ENCODE assay signal across 14 cellular contexts in the genomic region with DNA sequence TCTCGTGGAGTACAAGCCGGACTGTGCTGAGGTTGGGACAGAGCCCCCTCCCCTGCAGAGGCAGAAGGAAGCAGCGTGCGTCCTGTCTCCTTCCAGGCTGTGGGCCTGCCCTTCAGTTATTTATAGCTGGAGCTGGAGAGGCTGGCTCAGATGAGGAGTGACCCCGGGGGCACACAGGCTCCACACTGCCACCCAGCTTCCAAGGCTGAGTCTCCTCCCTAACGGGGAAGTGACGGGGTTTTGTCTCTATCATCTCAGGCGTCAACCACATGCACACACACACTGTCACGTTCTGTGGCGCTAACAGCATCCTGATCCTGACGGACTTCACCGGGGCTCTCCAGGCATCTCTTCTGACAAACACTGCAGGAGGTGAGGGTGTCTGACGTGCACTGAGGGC. TPM values are rescaled to one million over a fixed set of nuclear protein-coding genes. Genes with fewer than 3 reads are reported as not detected.
A peak's percentile ranks its signal among the peaks of the same experiment; 100 is the strongest.
DNase-seq lines count a peak whose midpoint lies in the region; ATAC-seq and TF ChIP-seq lines count a peak whose summit lies in the region.
"Had no signal": no experiment of that assay in that cellular context is flagged by ENCODE, and none has a peak within 500 bp of the region (broad histone marks: within the 10 kb centered on the region; RNA-seq: fewer than 3 reads in every experiment).

No MANE protein-coding gene starts in this region.

- intact Hi-C loops in uterus (cut with DNase I; ENCODE audit: low total_unique reads), result no loop called here

- H3K27me3 Mint-ChIP-seq in CD4-positive, CD25-positive, alpha-beta regulatory T cell, result no peaks in the 10 kb centered on the region
- no peaks in the 10 kb centered on the region for H3K27me3 Mint-ChIP-seq in memory B cell
- H3K27me3 Mint-ChIP-seq in mesothelial cell of epicardium (ENCODE audit: low read depth), result peaks cover 4% of the 10 kb centered on the region

- peak overlapping the region in 1 of 4 donors; percentile 32 for H3K4me3 Mint-ChIP-seq in CD4-positive, CD25-positive, alpha-beta regulatory T cell
- H3K4me3 Mint-ChIP-seq in memory B cell (no peak overlapping the region), mesothelial cell of epicardium (no peak overlapping the region)

- H3K4me1 ChIP-seq in CD4-positive, CD25-positive, alpha-beta regulatory T cell (ENCODE audit: control insufficient read depth, insufficient read depth, low read length, poor library complexity, severe bottlenecking), result peaks cover 74% of the 10 kb centered on the region
- peaks cover 0 to 5% of the 10 kb centered on the region in 2 donors for H3K4me1 ChIP-seq in uterus

- H3K27ac ChIP-seq in CD4-positive, CD25-positive, alpha-beta regulatory T cell (ENCODE audit: insufficient read depth, low read length, poor library complexity, severe bottlenecking), result no peak overlapping the region
- no peak overlapping the region for H3K27ac ChIP-seq in uterus
- H3K27ac ChIP-seq: HL-60 had no signal

- peaks cover 22 to 84% (median 40%) of the 10 kb centered on the region in 4 donors for H3K4me1 Mint-ChIP-seq in CD4-positive, CD25-positive, alpha-beta regulatory T cell
- peaks cover 46% of the 10 kb centered on the region for H3K4me1 Mint-ChIP-seq in memory B cell
- peaks cover 34% of the 10 kb centered on the region for H3K4me1 Mint-ChIP-seq in mesothelial cell of epicardium

- no peaks in the 10 kb centered on the region for H3K36me3 ChIP-seq in CD4-positive, CD25-positive, alpha-beta regulatory T cell (ENCODE audit: control insufficient read depth, insufficient read depth, low read length)
- no peaks in the 10 kb centered on the region for H3K36me3 ChIP-seq in uterus

- no peak for ATAC-seq in CD4-positive, CD25-positive, alpha-beta regulatory T cell (ENCODE audit: low read depth in 2 of 2)
- no peak for ATAC-seq in memory B cell (ENCODE audit: low read depth)

- H3K4me3 ChIP-seq in CD4-positive, CD25-positive, alpha-beta regulatory T cell (ENCODE audit: low read depth, low read length), result no peak overlapping the region
- H3K4me3 ChIP-seq in uterus, result no peak overlapping the region

- TF ChIP-seq CTCF in mesothelial cell of epicardium (IDR thresholded peaks at IDR 0.05; ENCODE audit: unreplicated experiment), result no peak
- TF ChIP-seq CTCF in uterus (IDR thresholded peaks at IDR 0.05), result no peak

- no peaks in the 10 kb centered on the region for H3K9me3 Mint-ChIP-seq in CD4-positive, CD25-positive, alpha-beta regulatory T cell
- H3K9me3 Mint-ChIP-seq in memory B cell, result no peaks in the 10 kb centered on the region
- H3K9me3 Mint-ChIP-seq in mesothelial cell of epicardium, result no peaks in the 10 kb centered on the region
- H3K9me3 Mint-ChIP-seq: CD8-positive, alpha-beta memory T cell had no signal

- H3K27me3 ChIP-seq in CD4-positive, CD25-positive, alpha-beta regulatory T cell (ENCODE audit: control insufficient read depth, insufficient read depth, low read length), result no peaks in the 10 kb centered on the region
- H3K27me3 ChIP-seq in uterus, result no peaks in the 10 kb centered on the region

- TF ChIP-seq POLR2A in uterus (IDR thresholded peaks at IDR 0.05), result no peak

- DNase-seq in CD4-positive, CD25-positive, alpha-beta regulatory T cell, result no peak
- DNase-seq in Kasumi-1 (lab: John Stamatoyannopoulos, UW) (peak; percentile 27 to 43), brain pericyte (ENCODE audit: low read depth, low spot score) (peak; percentile 57), memory B cell (ENCODE audit: low spot score in 2 of 2) (no peak), HuH-7 (ENCODE audit: low spot score) (no peak), mesothelial cell of epicardium (ENCODE audit: low spot score in 2 of 2, unreplicated experiment in 2 of 2) (no peak), DMS79 treated with DMSO at 0.1 percent for 48 hours (lab: John Stamatoyannopoulos, UW) (no peak), uterus (no peak)
- DNase-seq: CD8-positive, alpha-beta memory T cell; NCI-H1048; posterior cingulate gyrus; RPMI8226; stimulated activated naive CD4-positive, alpha-beta T cell treated with Interleukin-2 at 50 U/mL for 16 hours had no signal

- H3K36me3 Mint-ChIP-seq in CD4-positive, CD25-positive, alpha-beta regulatory T cell, result peaks cover 10% of the 10 kb centered on the region
- peaks cover 13% of the 10 kb centered on the region for H3K36me3 Mint-ChIP-seq in memory B cell
- peaks cover 16% of the 10 kb centered on the region for H3K36me3 Mint-ChIP-seq in mesothelial cell of epicardium
- H3K36me3 Mint-ChIP-seq: CD8-positive, alpha-beta memory T cell had no signal

- H3K9me3 ChIP-seq in CD4-positive, CD25-positive, alpha-beta regulatory T cell (ENCODE audit: control insufficient read depth in 2 of 2, low read length in 2 of 2), result no peaks in the 10 kb centered on the region
- no peaks in the 10 kb centered on the region for H3K9me3 ChIP-seq in uterus

- H3K27ac Mint-ChIP-seq in CD4-positive, CD25-positive, alpha-beta regulatory T cell, result peak overlapping the region; percentile 66 to 95 (median 93)
- H3K27ac Mint-ChIP-seq in memory B cell, result peak overlapping the region; percentile 68
- H3K27ac Mint-ChIP-seq in mesothelial cell of epicardium, result no peak overlapping the region

RNA-seq across cellular contexts. Expression of a gene that starts 25.4 kb away (rescaled TPM):
- 1.8 TPM for total RNA-seq in CD4-positive, CD25-positive, alpha-beta regulatory T cell
- 1 to 10 TPM in 1 of 4 donors, under 1 TPM in 3; 0.43 to 1.4 (median 0.63) TPM for polyA plus RNA-seq in CD4-positive, CD25-positive, alpha-beta regulatory T cell
- total RNA-seq in mesothelial cell of epicardium (0.05 to 0.49 TPM (median 0.13 TPM) in 3 replicates), uterus (1 to 10 TPM in 2 of 4 donors, under 1 TPM in 1, not detected in 1; 0.35 to 4.6 (median 4.4) TPM)

Comparison
In these comparisons a context has a peak if more than half of its experiments do, and no peak if none do; other contexts are left out.
1. DNase-seq: peak in Kasumi-1 (2 of 2) and brain pericyte (single experiment); none in CD4-positive, CD25-positive, alpha-beta regulatory T cell (0 of 3), memory B cell (0 of 2), HuH-7 (single experiment), mesothelial cell of epicardium (0 of 2), DMS79 treated with DMSO at 0.1 percent for 48 hours (single experiment) and uterus (0 of 2).